ENCODE assay signal across 23 cellular contexts in genomic region chr1:70627910-70628309, GRCh38.
DNase-seq lines count a peak whose midpoint lies in the region; ATAC-seq and TF ChIP-seq lines count a peak whose summit lies in the region.
"Had no signal": no experiment of that assay in that cellular context is flagged by ENCODE, and none has a peak within 500 bp of the region (broad histone marks: within the 10 kb centered on the region; RNA-seq: fewer than 3 reads in every experiment).

No MANE protein-coding gene starts in this region.

- H3K4me3 ChIP-seq in AG10803 (ENCODE audit: low read length), result no peak overlapping the region
- H3K4me3 ChIP-seq: right lobe of liver had no signal

- no peak overlapping the region for H3K27ac ChIP-seq in epithelial cell of prostate
- H3K27ac ChIP-seq: right lobe of liver had no signal

- DNase-seq in AG10803 (ENCODE audit: low read depth) (peak; percentile 22), H4 (ENCODE audit: low spot score) (peak; percentile 17), NCI-H69 (lab: John Stamatoyannopoulos, UW) (peak; percentile 60), epithelial cell of prostate (ENCODE audit: low read depth, low spot score) (peak; percentile 2), cardiac septum (ENCODE audit: low spot score) (no peak), GM03348 (ENCODE audit: low spot score) (no peak)
- DNase-seq: activated CD8-positive, alpha-beta T cell treated with anti-CD3 and anti-CD28 coated beads, Interleukin-2, amount 10 ng/mL, durations not matched to agents 7 days and 5 days; activated naive CD8-positive, alpha-beta T cell treated with anti-CD3 and anti-CD28 coated beads, Interleukin-2, amount 10 ng/mL, durations not matched to agents 7 days and 5 days; Caco-2; central memory CD4-positive, alpha-beta T cell; effector memory CD4-positive, alpha-beta T cell; H9; KG1; NCI-H146; NCI-H526 treated with DMSO at 0.1 percent for 48 hours; occipital lobe; right lobe of liver; RPMI8226; stimulated activated CD4-positive, alpha-beta T cell treated with anti-CD3 and anti-CD28 coated beads, Interleukin-1b, Interleukin-23, amount 100 ng/mL, for 48 hours; substantia nigra; T-helper 1 cell had no signal

- no peak for TF ChIP-seq CTCF in AG10803 (conservative IDR thresholded peaks at IDR 0.05; ENCODE audit: low read length)

- intact Hi-C loops in cardiac septum (cut with DNase I), result no loop called here

- ATAC-seq in GM19455 (IDR thresholded peaks at IDR 0.05; ENCODE audit: unreplicated experiment), result no peak
- ATAC-seq in HG03571 (IDR thresholded peaks at IDR 0.05; ENCODE audit: unreplicated experiment), result no peak
- ATAC-seq: activated CD8-positive, alpha-beta T cell treated with anti-CD3 and anti-CD28 coated beads, Interleukin-2, amount 10 ng/mL, durations not matched to agents 7 days and 5 days; right lobe of liver had no signal

Comparison
In these comparisons a context has a peak if more than half of its experiments do, and no peak if none do; other contexts are left out.
1. DNase-seq: peak in AG10803 (single experiment), H4 (single experiment), NCI-H69 (single experiment) and epithelial cell of prostate (single experiment); none in cardiac septum (single experiment) and GM03348 (single experiment).